23 cellular contexts compared by ENCODE assay signal in the genomic region with DNA sequence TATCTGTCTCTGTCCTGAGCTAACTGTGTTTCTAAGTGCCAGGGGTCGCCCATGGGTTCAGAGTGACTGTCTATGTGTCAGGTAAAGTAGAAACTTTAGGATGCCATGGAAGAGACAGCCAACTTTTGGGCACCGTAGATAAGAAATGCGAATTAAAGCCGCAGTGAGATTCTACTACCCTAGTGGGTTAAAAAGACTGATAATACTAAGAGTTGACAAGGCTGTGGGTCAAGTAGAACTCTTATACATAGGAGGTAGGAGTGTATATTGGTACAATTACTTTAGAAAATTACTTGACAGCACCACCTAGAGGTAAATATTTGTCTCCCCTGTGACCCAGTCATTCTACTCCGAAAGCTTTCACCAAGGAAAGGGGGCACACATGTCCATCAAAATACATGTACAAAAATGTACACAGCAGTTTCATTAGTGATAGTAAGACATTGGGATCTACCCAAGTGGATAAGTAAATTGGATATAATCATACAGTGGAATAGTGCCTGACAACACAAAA.
DNase-seq lines count a peak whose midpoint lies in the region; ATAC-seq lines count a peak whose summit lies in the region.
"Had no signal": no experiment of that assay in that cellular context is flagged by ENCODE, and none has a peak within 500 bp of the region (broad histone marks: within the 10 kb centered on the region; RNA-seq: fewer than 3 reads in every experiment).

No MANE protein-coding gene starts in this region.

- H3K18ac ChIP-seq in mesenchymal stem cell (ENCODE audit: low read depth in 1 of 2, low read length in 2 of 2), result no peak overlapping the region

- no peak overlapping the region for H2AFZ ChIP-seq in mesenchymal stem cell (ENCODE audit: low read depth, low read length)

- H4K91ac ChIP-seq in mesenchymal stem cell (ENCODE audit: low read length), result no peak overlapping the region

- no peak overlapping the region for H3K14ac ChIP-seq in mesenchymal stem cell (ENCODE audit: low read length in 2 of 2)

- no peak overlapping the region for H2BK5ac ChIP-seq in mesenchymal stem cell (ENCODE audit: low read depth, low read length, poor library complexity, severe bottlenecking)

- no peak overlapping the region for H3K4ac ChIP-seq in mesenchymal stem cell (ENCODE audit: low read depth in 1 of 2, low read length in 2 of 2)

- no peaks in the 10 kb centered on the region for H3K27me3 ChIP-seq in mesenchymal stem cell (ENCODE audit: control insufficient read depth in 1 of 2, insufficient read depth in 1 of 2, low read length in 2 of 2)
- H3K27me3 ChIP-seq: BLaER1, testis had no signal

- H3K9ac ChIP-seq in SK-N-MC (ENCODE audit: insufficient read length) (no peak overlapping the region), mesenchymal stem cell (ENCODE audit: low read length) (peak overlapping the region; percentile 13)
- H3K9ac ChIP-seq: BLaER1 had no signal

- 77% methylated on average over 4 of the region's 5 CpGs for WGBS in mesenchymal stem cell

- H2BK120ac ChIP-seq in mesenchymal stem cell (ENCODE audit: low read depth, low read length), result no peak overlapping the region

- DNase-seq in ELR (ENCODE audit: low read depth) (peak; percentile 38), HuH-7 (ENCODE audit: low spot score) (peak; percentile 13), SK-N-MC (ENCODE audit: low read depth, low spot score) (no peak), mesenchymal stem cell (no peak), GM19238 (ENCODE audit: insufficient read length, low spot score) (no peak), SHP77 (lab: John Stamatoyannopoulos, UW) (no peak)
- DNase-seq: activated CD8-positive, alpha-beta T cell treated with anti-CD3 and anti-CD28 coated beads, Interleukin-2, amount 10 ng/mL, durations not matched to agents 7 days and 5 days; activated naive CD8-positive, alpha-beta T cell treated with anti-CD3 and anti-CD28 coated beads, Interleukin-2, amount 10 ng/mL, durations not matched to agents 7 days and 5 days; activated T-cell treated with anti-CD3 and anti-CD28 coated beads, Interleukin-2, amount 50 U/mL, for 72 hours; dorsolateral prefrontal cortex; hypothalamus; left cardiac atrium; mucosa of descending colon; NCI-H146; NCI-H446; occipital lobe; stimulated activated CD4-positive, alpha-beta T cell treated with anti-CD3 and anti-CD28 coated beads, Interleukin-4, amount 100 ng/mL, for 24 hours; stimulated activated CD8-positive, alpha-beta memory T cell treated with anti-CD3 and anti-CD28 coated beads, Interleukin-4, amount 100 ng/mL, for 48 hours; SW 1271; testis had no signal

- no peaks in the 10 kb centered on the region for H3K79me1 ChIP-seq in mesenchymal stem cell (replicated peaks; ENCODE audit: low read length, poor library complexity, severe bottlenecking)

- H3K27ac ChIP-seq in SK-N-MC (0 out of 2 replicates have a peak overlapping the region, but pooled peaks have one; percentile 21), mesenchymal stem cell (ENCODE audit: low read length, poor library complexity, severe bottlenecking) (no peak overlapping the region)
- H3K27ac ChIP-seq: BLaER1, dorsolateral prefrontal cortex, VCaP had no signal

- H3K9me3 ChIP-seq in SK-N-MC (ENCODE audit: low read depth, low read length) (peaks cover 5% of the 10 kb centered on the region; the same call in 1 of the 2 replicates), mesenchymal stem cell (ENCODE audit: control insufficient read depth, low read length) (no peaks in the 10 kb centered on the region)
- H3K9me3 ChIP-seq: mucosa of descending colon, testis had no signal

- H3K4me1 ChIP-seq in mesenchymal stem cell (ENCODE audit: control insufficient read depth, insufficient read depth, low read depth, low read length), result peaks cover 5% of the 10 kb centered on the region

- H2BK12ac ChIP-seq in mesenchymal stem cell (ENCODE audit: low read length in 2 of 2), result no peak overlapping the region

- H3K4me2 ChIP-seq in mesenchymal stem cell (ENCODE audit: low read length, poor library complexity, severe bottlenecking), result no peak overlapping the region
- H3K4me2 ChIP-seq: BLaER1 had no signal

- H3K36me3 ChIP-seq in SK-N-MC (ENCODE audit: insufficient read depth, low read length) (no peaks in the 10 kb centered on the region), mesenchymal stem cell (ENCODE audit: control insufficient read depth in 1 of 2, insufficient read depth in 2 of 2, low read depth in 1 of 2, low read length in 2 of 2) (no peaks in the 10 kb centered on the region)
- H3K36me3 ChIP-seq: BLaER1 had no signal

- H2BK15ac ChIP-seq in mesenchymal stem cell (ENCODE audit: low read depth, poor library complexity, severe bottlenecking), result no peak overlapping the region

- ATAC-seq in HG03135 (IDR thresholded peaks at IDR 0.05; ENCODE audit: unreplicated experiment), result no peak
- ATAC-seq: activated CD8-positive, alpha-beta T cell treated with anti-CD3 and anti-CD28 coated beads, Interleukin-2, amount 10 ng/mL, durations not matched to agents 7 days and 5 days; activated T-cell treated with anti-CD3 and anti-CD28 coated beads, Interleukin-2, amount 50 U/mL, for 72 hours; left cardiac atrium; mucosa of descending colon had no signal

- H3K4me3 ChIP-seq in SK-N-MC (no peak overlapping the region), mesenchymal stem cell (ENCODE audit: insufficient read depth in 1 of 2, low read depth in 1 of 2, low read length in 2 of 2) (no peak overlapping the region)
- H3K4me3 ChIP-seq: BLaER1, dorsolateral prefrontal cortex, mucosa of descending colon, testis had no signal

- H3K23ac ChIP-seq in mesenchymal stem cell (ENCODE audit: low read length in 2 of 2), result no peak overlapping the region

- no peak overlapping the region for H2AK5ac ChIP-seq in mesenchymal stem cell (ENCODE audit: low read length, severe bottlenecking)

- H4K8ac ChIP-seq in mesenchymal stem cell (ENCODE audit: low read length), result no peak overlapping the region

Comparison
In these comparisons a context has a peak if more than half of its experiments do, and no peak if none do; other contexts are left out.
1. DNase-seq: peak in ELR (single experiment) and HuH-7 (single experiment); none in SK-N-MC (single experiment), mesenchymal stem cell (single experiment), GM19238 (single experiment) and SHP77 (0 of 2).